In the genomic region with DNA sequence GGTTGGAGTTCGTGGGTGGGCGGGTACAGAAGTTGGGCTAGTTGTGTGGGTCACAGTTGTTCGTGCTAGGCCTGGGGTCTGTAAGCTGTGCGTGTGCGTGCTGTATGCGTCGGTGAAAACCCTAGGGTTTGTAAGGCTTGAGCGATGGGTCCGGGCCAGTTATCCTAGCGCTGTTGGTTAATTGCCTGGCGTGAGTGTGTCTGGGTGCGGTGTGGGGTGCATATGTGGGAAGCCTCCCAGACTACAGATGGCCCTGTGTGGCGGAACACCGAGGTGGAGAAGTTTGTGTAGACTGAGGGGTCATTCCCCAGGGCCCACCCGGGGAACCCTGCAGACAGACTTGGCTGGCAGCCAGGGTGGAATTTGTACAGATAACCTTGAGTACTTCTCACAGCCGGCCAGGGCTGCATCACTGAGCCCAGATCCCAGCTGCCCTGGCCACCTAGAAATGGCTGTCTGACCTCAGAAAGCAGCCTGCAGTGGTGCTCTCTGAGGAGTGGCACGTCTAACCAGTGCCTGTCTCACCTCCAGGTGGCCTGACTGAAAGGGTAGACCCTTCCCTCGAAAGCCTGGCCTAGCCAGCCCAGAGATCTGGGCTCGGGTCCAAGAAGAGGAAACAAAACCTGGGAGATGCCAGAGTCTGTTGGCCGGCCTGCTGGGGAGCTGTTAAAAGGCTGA, we compare ENCODE assay signal across 8 cellular contexts. TPM values are rescaled to one million over a fixed set of nuclear protein-coding genes. Genes with fewer than 3 reads are reported as not detected.
A peak's percentile ranks its signal among the peaks of the same experiment; 100 is the strongest.
DNase-seq lines count a peak whose midpoint lies in the region; ATAC-seq, FAIRE-seq and TF ChIP-seq lines count a peak whose summit lies in the region.

No MANE protein-coding gene starts in this region.

- H3K4me1 Mint-ChIP-seq in activated CD4-positive, alpha-beta memory T cell treated with anti-CD3 and anti-CD28 coated beads for 36 hours (ENCODE audit: low read depth), result peaks cover 38% of the 10 kb centered on the region

- DNase-seq in 8988T (peak; percentile 54), GM10248 (ENCODE audit: extremely low spot score) (peak; percentile 45), NCI-H1694 treated with DMSO at 0.1 percent for 48 hours (lab: John Stamatoyannopoulos, UW) (peak; percentile 33), frontal cortex (ENCODE audit: low spot score in 2 of 2) (peak; percentile 32 to 45), omental fat pad (ENCODE audit: low spot score) (peak; percentile 80)
- peak; percentile 22 for DNase-seq in activated CD4-positive, alpha-beta memory T cell treated with anti-CD3 and anti-CD28 coated beads for 36 hours

- H3K9me3 Mint-ChIP-seq in activated CD4-positive, alpha-beta memory T cell treated with anti-CD3 and anti-CD28 coated beads for 36 hours, result no peaks in the 10 kb centered on the region

- TF ChIP-seq CTCF in GM10248 (IDR thresholded peaks at IDR 0.05; ENCODE audit: control extremely low read depth, extremely low read depth, low read depth, missing control alignments) (no peak), omental fat pad (IDR thresholded peaks at IDR 0.05) (no peak)

- peak overlapping the region; percentile 87 for H3K4me3 Mint-ChIP-seq in activated CD4-positive, alpha-beta memory T cell treated with anti-CD3 and anti-CD28 coated beads for 36 hours

- H3K27me3 Mint-ChIP-seq in activated CD4-positive, alpha-beta memory T cell treated with anti-CD3 and anti-CD28 coated beads for 36 hours, result no peaks in the 10 kb centered on the region

- POLR2A ChIA-PET in GM10248 (lab: Yijun Ruan, JAX), result interaction anchor here (0.6 to 2.4 kb wide), 3 partner anchors 12 to 293 kb away, joined by 3 to 12 read pairs (median 6); no protein-coding TSS in a partner anchor
- POLR2A ChIA-PET in activated CD4-positive, alpha-beta memory T cell treated with anti-CD3 and anti-CD28 coated beads for 36 hours (lab: Charles Lee), result interaction anchor here (0.9 to 5.1 kb wide), 10 partner anchors 8 to 158 kb away, joined by 3 to 51 read pairs (median 4); partner anchors contain the start of genes RAB5IF and SLA2

- ATAC-seq in omental fat pad (ENCODE audit: low FRiP score) (no peak), GM21576 (IDR thresholded peaks at IDR 0.05; ENCODE audit: unreplicated experiment) (no peak), GM21423 (IDR thresholded peaks at IDR 0.05; ENCODE audit: unreplicated experiment) (no peak)

- CTCF ChIA-PET in GM10248 (lab: Yijun Ruan, JAX), result interaction anchor here (1.0 to 4.0 kb wide), 5 partner anchors 12 to 41 kb away, joined by 3 to 21 read pairs (median 5); partner anchors contain the start of gene RAB5IF
- CTCF ChIA-PET in activated CD4-positive, alpha-beta memory T cell treated with anti-CD3 and anti-CD28 coated beads for 36 hours (lab: Charles Lee), result interaction anchor here (1.2 to 5.6 kb wide), 5 partner anchors 13 to 30 kb away, joined by 3 to 40 read pairs (median 6); partner anchors contain the start of gene RAB5IF

- peaks cover 24% of the 10 kb centered on the region for H3K36me3 Mint-ChIP-seq in activated CD4-positive, alpha-beta memory T cell treated with anti-CD3 and anti-CD28 coated beads for 36 hours

- peak overlapping the region; percentile 88 for H3K27ac Mint-ChIP-seq in activated CD4-positive, alpha-beta memory T cell treated with anti-CD3 and anti-CD28 coated beads for 36 hours

- no peak for FAIRE-seq in frontal cortex (lab: Jason Lieb, UNC)

- intact Hi-C loops in activated CD4-positive, alpha-beta memory T cell treated with anti-CD3 and anti-CD28 coated beads for 36 hours (cut with micrococcal nuclease), result no loop called here

RNA-seq across cellular contexts. Expression of gene TGIF2, which starts 1.8 kb away (rescaled TPM):
- 10 to 100 TPM; 39.7 to 43.0 TPM for total RNA-seq in activated CD4-positive, alpha-beta memory T cell treated with anti-CD3 and anti-CD28 coated beads for 36 hours
- 4.9 TPM for total RNA-seq in frontal cortex
- 10 to 100 TPM; 11.0 to 15.1 (median 12.1) TPM for total RNA-seq in omental fat pad

RNA-seq across cellular contexts. Expression of gene RAB5IF, which starts 30.4 kb away (rescaled TPM):
- total RNA-seq in activated CD4-positive, alpha-beta memory T cell treated with anti-CD3 and anti-CD28 coated beads for 36 hours, result 100 to 1,000 TPM; 113 to 114 TPM
- total RNA-seq in frontal cortex (26.9 TPM), omental fat pad (100 to 1,000 TPM in 2 of 4 donors, 10 to 100 TPM in 2; 66.8 to 117 (median 89.1) TPM)

RNA-seq across cellular contexts. Expression of gene MYL9, which starts 33.9 kb away (rescaled TPM):
- total RNA-seq in activated CD4-positive, alpha-beta memory T cell treated with anti-CD3 and anti-CD28 coated beads for 36 hours, result under 1 TPM; 0.12 to 0.29 TPM
- total RNA-seq in frontal cortex (0.41 TPM), omental fat pad (100 to 1,000 TPM in 2 of 4 donors, 10 to 100 TPM in 2; 57.0 to 145 (median 102) TPM)

Comparison
In these comparisons a context has a peak if more than half of its experiments do, and no peak if none do; other contexts are left out.
1. DNase-seq: peak in every context shown above with its lines; median percentile 80 in omental fat pad; 54 in 8988T; 45 in GM10248; 38 in frontal cortex; 33 in NCI-H1694 treated with DMSO at 0.1 percent for 48 hours; 22 in activated CD4-positive, alpha-beta memory T cell treated with anti-CD3 and anti-CD28 coated beads for 36 hours.
2. RNA of gene MYL9, which starts 33.9 kb away (total RNA-seq): 57.0 to 145 TPM in omental fat pad; 0.41 TPM in frontal cortex (single experiment) and 0.12 to 0.29 TPM in activated CD4-positive, alpha-beta memory T cell treated with anti-CD3 and anti-CD28 coated beads for 36 hours; every median in the first group is over 10 times any median in the second.